In the genomic region with DNA sequence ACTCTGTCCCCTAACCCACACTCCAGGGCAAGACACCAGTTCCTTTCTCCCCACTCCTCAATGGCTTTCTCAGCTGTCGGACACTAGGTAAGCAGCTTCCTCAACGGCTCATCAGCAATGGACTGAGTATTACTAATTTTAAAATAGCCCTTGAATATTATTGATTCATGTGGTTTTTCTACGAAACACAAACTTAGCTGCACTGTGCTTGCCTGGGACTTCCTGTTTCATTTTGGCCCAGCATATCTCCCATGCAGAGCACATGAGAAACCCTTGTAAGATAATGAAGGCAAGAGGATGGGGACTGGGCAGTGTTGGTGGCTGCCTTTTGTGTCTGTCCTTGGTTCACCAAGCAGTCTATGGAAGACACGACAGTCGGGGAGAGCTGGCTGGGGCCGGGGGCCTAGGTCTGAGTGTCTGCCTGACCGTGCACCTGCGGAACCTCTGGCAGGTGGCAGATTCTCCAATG, we compare ENCODE assay signal across 8 cellular contexts. TPM values are rescaled to one million over a fixed set of nuclear protein-coding genes. Genes with fewer than 3 reads are reported as not detected.
DNase-seq lines count a peak whose midpoint lies in the region; ATAC-seq and TF ChIP-seq lines count a peak whose summit lies in the region.

No MANE protein-coding gene starts in this region.

- peak; percentile 76 for ATAC-seq in activated CD8-positive, alpha-beta memory T cell treated with anti-CD3 and anti-CD28 coated beads, Interleukin-2, amount 10 ng/mL, durations not matched to agents 7 days and 5 days
- peak; percentile 74 for ATAC-seq in HG02571 (IDR thresholded peaks at IDR 0.05; ENCODE audit: unreplicated experiment)

- H3K79me2 ChIP-seq in Karpas-422 (ENCODE audit: low read length) (no peaks in the 10 kb centered on the region), neural progenitor cell (ENCODE audit: low read depth) (no peaks in the 10 kb centered on the region)

- DNase-seq in activated CD8-positive, alpha-beta memory T cell treated with anti-CD3 and anti-CD28 coated beads, Interleukin-2, amount 10 ng/mL, durations not matched to agents 7 days and 5 days = no peak
- no peak for DNase-seq in activated CD8-positive, alpha-beta memory T cell treated with anti-CD3 and anti-CD28 coated beads, Interleukin-2, amount 50 U/mL, for 48 hours
- DNase-seq in Karpas-422 = peak; percentile 50
- DNase-seq in neural progenitor cell (ENCODE audit: low spot score) = no peak
- no peak for DNase-seq in NCI-H1436 treated with DMSO at 0.1 percent for 48 hours (lab: John Stamatoyannopoulos, UW)
- DNase-seq in 8988T = no peak
- DNase-seq in stimulated activated naive CD4-positive, alpha-beta T cell treated with Interleukin-2 at 50 U/mL for 16 hours (lab: John Stamatoyannopoulos, UW) = no peak

- no peaks in the 10 kb centered on the region for H3K9me3 Mint-ChIP-seq in activated CD8-positive, alpha-beta memory T cell treated with anti-CD3 and anti-CD28 coated beads, Interleukin-2, amount 10 ng/mL, durations not matched to agents 7 days and 5 days (ENCODE audit: low read depth)
- peaks cover 3% of the 10 kb centered on the region for H3K9me3 Mint-ChIP-seq in neural progenitor cell

- H2AFZ ChIP-seq in Karpas-422 (ENCODE audit: low read length) = no peak overlapping the region
- no peak overlapping the region for H2AFZ ChIP-seq in neural progenitor cell (replicated peaks)

- no peak overlapping the region for H3K27ac ChIP-seq in Karpas-422 (ENCODE audit: low read length)
- H3K27ac ChIP-seq in neural progenitor cell = no peak overlapping the region

- H3K27me3 Mint-ChIP-seq in activated CD8-positive, alpha-beta memory T cell treated with anti-CD3 and anti-CD28 coated beads, Interleukin-2, amount 10 ng/mL, durations not matched to agents 7 days and 5 days = no peaks in the 10 kb centered on the region
- H3K27me3 Mint-ChIP-seq in neural progenitor cell (ENCODE audit: insufficient read depth, low read depth) = peaks cover 6% of the 10 kb centered on the region

- H3K36me3 Mint-ChIP-seq in activated CD8-positive, alpha-beta memory T cell treated with anti-CD3 and anti-CD28 coated beads, Interleukin-2, amount 10 ng/mL, durations not matched to agents 7 days and 5 days = peaks cover 3% of the 10 kb centered on the region
- peaks cover 6% of the 10 kb centered on the region for H3K36me3 Mint-ChIP-seq in neural progenitor cell

- H3K4me1 ChIP-seq in Karpas-422 (ENCODE audit: low read length) (peaks cover 17% of the 10 kb centered on the region), neural progenitor cell (peaks cover 17% of the 10 kb centered on the region)

- H3K9ac ChIP-seq in Karpas-422 (ENCODE audit: low read length) = no peak overlapping the region
- H3K9ac ChIP-seq in neural progenitor cell = no peak overlapping the region

- H4K20me1 ChIP-seq in Karpas-422 (ENCODE audit: insufficient read depth, low read depth, low read length) (peaks cover 9% of the 10 kb centered on the region; the same call in 1 of the 2 replicates), neural progenitor cell (ENCODE audit: low read depth) (no peaks in the 10 kb centered on the region)

- H3K4me3 Mint-ChIP-seq in activated CD8-positive, alpha-beta memory T cell treated with anti-CD3 and anti-CD28 coated beads, Interleukin-2, amount 10 ng/mL, durations not matched to agents 7 days and 5 days = no peak overlapping the region
- H3K4me3 Mint-ChIP-seq in neural progenitor cell = no peak overlapping the region

- TF ChIP-seq CTCF in neural progenitor cell (IDR thresholded peaks at IDR 0.05) = no peak

- no peak overlapping the region for H3K4me3 ChIP-seq in Karpas-422 (ENCODE audit: low read length)
- H3K4me3 ChIP-seq in neural progenitor cell = no peak overlapping the region

- no peaks in the 10 kb centered on the region for H3K27me3 ChIP-seq in Karpas-422 (ENCODE audit: low read length)
- no peaks in the 10 kb centered on the region for H3K27me3 ChIP-seq in neural progenitor cell

- CTCF ChIA-PET in activated CD8-positive, alpha-beta memory T cell treated with anti-CD3 and anti-CD28 coated beads, Interleukin-2, amount 10 ng/mL, durations not matched to agents 7 days and 5 days (lab: Charles Lee) = interaction anchor here (0.6 to 1.5 kb wide), 2 partner anchors 43 to 83 kb away, joined by 3 read pairs; no protein-coding TSS in a partner anchor

- H3K9me3 ChIP-seq in Karpas-422 (ENCODE audit: low read length) (no peaks in the 10 kb centered on the region), neural progenitor cell (ENCODE audit: low read depth) (no peaks in the 10 kb centered on the region)

- H3K27ac Mint-ChIP-seq in activated CD8-positive, alpha-beta memory T cell treated with anti-CD3 and anti-CD28 coated beads, Interleukin-2, amount 10 ng/mL, durations not matched to agents 7 days and 5 days = peak overlapping the region; percentile 77
- peak overlapping the region; percentile 8 for H3K27ac Mint-ChIP-seq in neural progenitor cell

- no peaks in the 10 kb centered on the region for H3K9me2 ChIP-seq in Karpas-422 (replicated peaks; ENCODE audit: insufficient read depth, low read length)

- peaks cover 4% of the 10 kb centered on the region for H3F3A ChIP-seq in neural progenitor cell (ENCODE audit: low read depth)

- peaks cover 21% of the 10 kb centered on the region for H3K4me1 Mint-ChIP-seq in activated CD8-positive, alpha-beta memory T cell treated with anti-CD3 and anti-CD28 coated beads, Interleukin-2, amount 10 ng/mL, durations not matched to agents 7 days and 5 days
- H3K4me1 Mint-ChIP-seq in neural progenitor cell = peaks cover 58% of the 10 kb centered on the region

- H3K4me2 ChIP-seq in Karpas-422 (ENCODE audit: low read depth, low read length, poor library complexity, severe bottlenecking) (no peak overlapping the region), neural progenitor cell (no peak overlapping the region)

- no peaks in the 10 kb centered on the region for H3K36me3 ChIP-seq in Karpas-422 (ENCODE audit: insufficient read depth, low read length)
- H3K36me3 ChIP-seq in neural progenitor cell = no peaks in the 10 kb centered on the region

RNA-seq across cellular contexts. Expression of gene RNASET2, which starts 48.9 kb away (rescaled TPM):
- total RNA-seq in activated CD8-positive, alpha-beta memory T cell treated with anti-CD3 and anti-CD28 coated beads, Interleukin-2, amount 10 ng/mL, durations not matched to agents 7 days and 5 days = 10 to 100 TPM; 28.8 to 46.6 TPM
- total RNA-seq in Karpas-422 (2014; rRNA removed; shearing (Covaris generic); ENCODE audit: low replicate concordance) = 147 and 246 TPM in 2 replicates
- 28.9 and 37.2 TPM in 2 replicates for total RNA-seq in neural progenitor cell (ENCODE audit: low replicate concordance)
